In genomic region chr1:21385022-21385421, GRCh38 we compare ENCODE assay signal across 18 cellular contexts.
"Had no signal": no experiment of that assay in that cellular context is flagged by ENCODE, and none has a peak within 500 bp of the region (broad histone marks: within the 10 kb centered on the region; RNA-seq: fewer than 3 reads in every experiment).

No MANE protein-coding gene starts in this region.

- H3K4me1 Mint-ChIP-seq: neural crest cell had no signal

- H3K27ac ChIP-seq: gastrocnemius medialis had no signal

- DNase-seq: activated CD4-positive, alpha-beta memory T cell treated with anti-CD3 and anti-CD28 coated beads for 36 hours; activated CD4-positive, alpha-beta T cell treated with anti-CD3 and anti-CD28 coated beads for 48 hours; activated naive CD4-positive, alpha-beta T cell treated with Interleukin-2 at 50 U/mL for 16 hours; activated naive CD8-positive, alpha-beta T cell treated with anti-CD3 and anti-CD28 coated beads for 36 hours; activated T-cell treated with anti-CD3 and anti-CD28 coated beads, Interleukin-2, amount 50 U/mL, for 48 hours; central memory CD4-positive, alpha-beta T cell; effector memory CD8-positive, alpha-beta T cell; gastrocnemius medialis; left cardiac atrium; mesenchymal stem cell; posterior cingulate gyrus; stimulated activated CD4-positive, alpha-beta T cell treated with anti-CD3 and anti-CD28 coated beads, Interleukin-15, amount 100 ng/mL, for 24 hours; stimulated activated CD4-positive, alpha-beta T cell treated with anti-CD3 and anti-CD28 coated beads, Interleukin-2, amount 100 ng/mL, for 48 hours; stimulated activated naive CD4-positive, alpha-beta T cell treated with Interleukin-2 at 50 U/mL for 16 hours had no signal

- ATAC-seq: effector memory CD8-positive, alpha-beta T cell; esophagus mucosa; gastrocnemius medialis; left cardiac atrium; mucosa of descending colon; sciatic nerve had no signal

- H3K4me1 ChIP-seq: gastrocnemius medialis had no signal

- H3K9me3 ChIP-seq: gastrocnemius medialis had no signal

- H3K4me3 ChIP-seq: gastrocnemius medialis, mucosa of descending colon had no signal

- H3K4me3 Mint-ChIP-seq: activated CD4-positive, alpha-beta memory T cell treated with anti-CD3 and anti-CD28 coated beads for 36 hours; activated naive CD8-positive, alpha-beta T cell treated with anti-CD3 and anti-CD28 coated beads for 36 hours; effector memory CD8-positive, alpha-beta T cell; neural crest cell had no signal

- H3K9me3 Mint-ChIP-seq: effector memory CD8-positive, alpha-beta T cell had no signal

- H3K27ac Mint-ChIP-seq: activated CD4-positive, alpha-beta memory T cell treated with anti-CD3 and anti-CD28 coated beads for 36 hours; activated naive CD8-positive, alpha-beta T cell treated with anti-CD3 and anti-CD28 coated beads for 36 hours; effector memory CD8-positive, alpha-beta T cell had no signal

- H3K36me3 ChIP-seq: gastrocnemius medialis had no signal
